In the genomic region with DNA sequence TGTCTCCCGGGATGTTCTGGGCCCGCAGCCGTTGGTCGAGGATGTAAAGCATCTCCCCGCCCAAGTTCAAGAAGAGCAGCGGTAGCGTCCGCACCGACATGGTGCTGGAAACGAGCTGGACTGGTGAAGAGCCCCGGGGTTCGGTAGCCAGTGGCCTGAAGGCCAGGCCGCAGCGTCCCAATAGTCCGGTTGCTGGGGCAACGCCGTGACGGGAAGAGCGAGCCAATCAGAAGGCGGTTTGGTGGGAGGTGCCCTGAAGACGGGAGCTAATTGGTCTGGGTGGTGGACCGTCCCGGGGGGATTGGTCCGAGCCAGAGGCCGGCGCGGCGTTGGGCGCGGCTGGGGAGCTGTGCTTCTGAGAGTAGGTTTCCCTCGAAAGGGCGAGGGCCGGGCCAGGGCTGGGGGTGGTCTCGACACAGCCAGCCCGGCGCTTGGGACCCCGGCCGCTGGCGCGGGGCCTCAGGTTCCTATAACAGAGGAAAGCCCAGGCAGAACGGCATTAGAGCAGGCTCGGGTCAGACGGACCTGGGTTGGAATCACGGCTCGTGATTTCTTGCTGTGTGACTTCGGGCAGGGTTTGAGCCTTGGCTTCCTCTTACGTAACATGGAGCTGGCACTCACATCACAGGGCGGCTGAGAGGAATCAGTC, we compare ENCODE assay signal across 8 cellular contexts. TPM values are rescaled to one million over a fixed set of nuclear protein-coding genes. Genes with fewer than 3 reads are reported as not detected.
A peak's percentile ranks its signal among the peaks of the same experiment; 100 is the strongest.
DNase-seq lines count a peak whose midpoint lies in the region; ATAC-seq and TF ChIP-seq lines count a peak whose summit lies in the region.

A gene with protein sequence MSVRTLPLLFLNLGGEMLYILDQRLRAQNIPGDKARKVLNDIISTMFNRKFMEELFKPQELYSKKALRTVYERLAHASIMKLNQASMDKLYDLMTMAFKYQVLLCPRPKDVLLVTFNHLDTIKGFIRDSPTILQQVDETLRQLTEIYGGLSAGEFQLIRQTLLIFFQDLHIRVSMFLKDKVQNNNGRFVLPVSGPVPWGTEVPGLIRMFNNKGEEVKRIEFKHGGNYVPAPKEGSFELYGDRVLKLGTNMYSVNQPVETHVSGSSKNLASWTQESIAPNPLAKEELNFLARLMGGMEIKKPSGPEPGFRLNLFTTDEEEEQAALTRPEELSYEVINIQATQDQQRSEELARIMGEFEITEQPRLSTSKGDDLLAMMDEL (minus strand): TSS at position 182 of the 649 bp plus-strand sequence. CDS start 82 bp downstream, at position 100.

- no peak for TF ChIP-seq EP300 in esophagus muscularis mucosa (IDR thresholded peaks at IDR 0.05)

- H3K36me3 ChIP-seq in esophagus muscularis mucosa (peaks cover 7 to 15% (median 13%) of the 10 kb centered on the region in 4 donors), muscle layer of colon (ENCODE audit: insufficient read depth, low read length) (peaks cover 7% of the 10 kb centered on the region)

- H3K4me3 ChIP-seq in esophagus muscularis mucosa (peak within 1 kb of the TSS; percentile 60 to 70 (median 68)), muscle layer of colon (ENCODE audit: low read depth in 1 of 2, low read length in 2 of 2) (peak within 1 kb of the TSS; percentile 59 to 91)

- peak; percentile 98 for DNase-seq in DMS 273 (lab: John Stamatoyannopoulos, UW; ENCODE audit: unreplicated experiment)
- peak; percentile 95 for DNase-seq in HuH-7.5 (ENCODE audit: low spot score)
- peak; percentile 73 for DNase-seq in activated T-helper 1 cell treated with Interleukin-2 at 50 U/mL for 16 hours (ENCODE audit: low read depth)
- DNase-seq in esophagus muscularis mucosa (ENCODE audit: extremely low spot score) = peak; percentile 99
- peak; percentile 69 for DNase-seq in stimulated activated CD8-positive, alpha-beta memory T cell treated with anti-CD3 and anti-CD28 coated beads, Interleukin-7, amount 100 ng/mL, for 1 hour (ENCODE audit: low read depth in 2 of 2)

- H3K27me3 ChIP-seq in esophagus muscularis mucosa (no peaks in the 10 kb centered on the region), muscle layer of colon (ENCODE audit: control insufficient read depth in 1 of 2, insufficient read depth in 2 of 2, low read length in 2 of 2) (no peaks in the 10 kb centered on the region)

- H3K9ac ChIP-seq in muscle layer of colon (ENCODE audit: low read length) = peak within 1 kb of the TSS; percentile 78

- TF ChIP-seq POLR2A in esophagus muscularis mucosa (IDR thresholded peaks at IDR 0.05; ENCODE audit: low read depth) = peak; percentile 90

- peaks cover 5 to 28% (median 19%) of the 10 kb centered on the region in 4 donors for H3K4me1 ChIP-seq in esophagus muscularis mucosa
- peaks cover 7% of the 10 kb centered on the region for H3K4me1 ChIP-seq in muscle layer of colon (ENCODE audit: insufficient read depth, low read length)

- intact Hi-C loops in esophagus muscularis mucosa (cut with DNase I) = no loop called here

- under 1% methylated on average over 34 of the region's 48 CpGs for WGBS in esophagus muscularis mucosa

- H3K27ac ChIP-seq in esophagus muscularis mucosa (replicated peaks in 1 of 4) (peak within 1 kb of the TSS; percentile 91 to 97 (median 94)), muscle layer of colon (ENCODE audit: low read depth, low read length) (peak within 1 kb of the TSS; percentile 86)

- TF ChIP-seq CTCF in esophagus muscularis mucosa (IDR thresholded peaks at IDR 0.05) = no peak

- peak; percentile 92 for ATAC-seq in GM21526 (IDR thresholded peaks at IDR 0.05; ENCODE audit: low FRiP score, unreplicated experiment)

- H3K9me3 ChIP-seq in esophagus muscularis mucosa = no peaks in the 10 kb centered on the region
- H3K9me3 ChIP-seq in muscle layer of colon (ENCODE audit: low read length) = no peaks in the 10 kb centered on the region

TF ChIP-seq in PFSK-1, 5 proteins besides CTCF, POLR2A, EP300 and RAD21:
- TF ChIP-seq, protein P1, sequence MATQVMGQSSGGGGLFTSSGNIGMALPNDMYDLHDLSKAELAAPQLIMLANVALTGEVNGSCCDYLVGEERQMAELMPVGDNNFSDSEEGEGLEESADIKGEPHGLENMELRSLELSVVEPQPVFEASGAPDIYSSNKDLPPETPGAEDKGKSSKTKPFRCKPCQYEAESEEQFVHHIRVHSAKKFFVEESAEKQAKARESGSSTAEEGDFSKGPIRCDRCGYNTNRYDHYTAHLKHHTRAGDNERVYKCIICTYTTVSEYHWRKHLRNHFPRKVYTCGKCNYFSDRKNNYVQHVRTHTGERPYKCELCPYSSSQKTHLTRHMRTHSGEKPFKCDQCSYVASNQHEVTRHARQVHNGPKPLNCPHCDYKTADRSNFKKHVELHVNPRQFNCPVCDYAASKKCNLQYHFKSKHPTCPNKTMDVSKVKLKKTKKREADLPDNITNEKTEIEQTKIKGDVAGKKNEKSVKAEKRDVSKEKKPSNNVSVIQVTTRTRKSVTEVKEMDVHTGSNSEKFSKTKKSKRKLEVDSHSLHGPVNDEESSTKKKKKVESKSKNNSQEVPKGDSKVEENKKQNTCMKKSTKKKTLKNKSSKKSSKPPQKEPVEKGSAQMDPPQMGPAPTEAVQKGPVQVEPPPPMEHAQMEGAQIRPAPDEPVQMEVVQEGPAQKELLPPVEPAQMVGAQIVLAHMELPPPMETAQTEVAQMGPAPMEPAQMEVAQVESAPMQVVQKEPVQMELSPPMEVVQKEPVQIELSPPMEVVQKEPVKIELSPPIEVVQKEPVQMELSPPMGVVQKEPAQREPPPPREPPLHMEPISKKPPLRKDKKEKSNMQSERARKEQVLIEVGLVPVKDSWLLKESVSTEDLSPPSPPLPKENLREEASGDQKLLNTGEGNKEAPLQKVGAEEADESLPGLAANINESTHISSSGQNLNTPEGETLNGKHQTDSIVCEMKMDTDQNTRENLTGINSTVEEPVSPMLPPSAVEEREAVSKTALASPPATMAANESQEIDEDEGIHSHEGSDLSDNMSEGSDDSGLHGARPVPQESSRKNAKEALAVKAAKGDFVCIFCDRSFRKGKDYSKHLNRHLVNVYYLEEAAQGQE (IDR thresholded peaks at IDR 0.05; ENCODE audit: insufficient read depth in 1 of 2, low read depth in 2 of 2, low read length in 2 of 2) = no peak
- TF ChIP-seq TAF1 (IDR thresholded peaks at IDR 0.05; ENCODE audit: borderline replicate concordance, insufficient read depth, low read length) = peak; percentile 43; the same call in 1 of the 2 replicates
- TF ChIP-seq FOXP2 (optimal IDR thresholded peaks at IDR 0.05; ENCODE audit: borderline replicate concordance, extremely low read depth, extremely low read length, insufficient read depth) = peak; percentile 45
- TF ChIP-seq POLR2AphosphoS5 (IDR thresholded peaks at IDR 0.05; ENCODE audit: low read depth, low read length) = peak; percentile 91

RNA-seq across cellular contexts. Expression of the gene that starts here (rescaled TPM):
- 2.5 TPM for polyA plus RNA-seq in PFSK-1 (2012; ENCODE audit: insufficient read length, low read depth)
- total RNA-seq in esophagus muscularis mucosa = 10 to 100 TPM in 2 of 4 donors, 1 to 10 TPM in 2; 8.2 to 10.8 (median 9.6) TPM

Comparison
In these comparisons a context has a peak if more than half of its experiments do, and no peak if none do; other contexts are left out.
1. Peak in every context shown above with its lines: DNase-seq, ATAC-seq, H3K4me3 ChIP-seq and H3K27ac ChIP-seq.